In genomic region chr6:31158140-31158862, GRCh38 we compare ENCODE assay signal across 1 cellular context.
TF ChIP-seq lines count a peak whose summit lies in the region.

TSS of gene TCF19 (plus strand) at chr6:31158589. CDS start at chr6:31159470, 881 bp downstream.

TF ChIP-seq in HepG2, 621 proteins besides CTCF, POLR2A, EP300 and RAD21 (continued from another document and continues in another):
- no peak for TF ChIP-seq ZBTB40 (IDR thresholded peaks at IDR 0.05)
- TF ChIP-seq ZBTB40 (CRISPR knock-in tag; IDR thresholded peaks at IDR 0.05): no peak
- no peak for TF ChIP-seq HNF1A (IDR thresholded peaks at IDR 0.05; ENCODE audit: low read depth)
- peak; percentile 62; the same call in 1 of the 2 replicates for TF ChIP-seq HNF1A (CRISPR knock-in tag; IDR thresholded peaks at IDR 0.05; ENCODE audit: borderline replicate concordance)
- TF ChIP-seq ZNF781 (CRISPR knock-in tag; IDR thresholded peaks at IDR 0.05; ENCODE audit: borderline replicate concordance, not compliant biosample characterization): no peak
- TF ChIP-seq TBL1XR1 (IDR thresholded peaks at IDR 0.05; ENCODE audit: borderline replicate concordance, low read length, partially characterized antibody): no peak
- no peak for TF ChIP-seq POLR2AphosphoS2 (IDR thresholded peaks at IDR 0.05; ENCODE audit: low read depth, low read length)
- no peak for TF ChIP-seq ZNF30 (CRISPR knock-in tag; IDR thresholded peaks at IDR 0.05)
- TF ChIP-seq ZNF841 (CRISPR knock-in tag; IDR thresholded peaks at IDR 0.05; ENCODE audit: borderline replicate concordance): peak; percentile 28; the same call in 1 of the 2 replicates
- TF ChIP-seq ZC3H4 (CRISPR knock-in tag; IDR thresholded peaks at IDR 0.05; ENCODE audit: borderline replicate concordance): no peak
- TF ChIP-seq ZNF850 (CRISPR knock-in tag; conservative IDR thresholded peaks at IDR 0.05): no peak
- peak; percentile 73; the same call in 1 of the 2 replicates for TF ChIP-seq ZNF782 (CRISPR knock-in tag; IDR thresholded peaks at IDR 0.05; ENCODE audit: borderline replicate concordance)
- TF ChIP-seq ZNF792 (CRISPR knock-in tag; IDR thresholded peaks at IDR 0.05): no peak; the same call in 1 of the 2 replicates
- TF ChIP-seq ZBTB26 (CRISPR knock-in tag; IDR thresholded peaks at IDR 0.05; ENCODE audit: borderline replicate concordance): no peak
- TF ChIP-seq TARDBP (CRISPR knock-in tag; IDR thresholded peaks at IDR 0.05): peak; percentile 86
- TF ChIP-seq ZNF431 (CRISPR knock-in tag; IDR thresholded peaks at IDR 0.05; ENCODE audit: borderline replicate concordance, low read depth): peak; percentile 19; the same call in 1 of the 2 replicates
- no peak for TF ChIP-seq ZNF576 (CRISPR knock-in tag; IDR thresholded peaks at IDR 0.05)
- no peak for TF ChIP-seq ZNF597 (CRISPR knock-in tag; IDR thresholded peaks at IDR 0.05)
- TF ChIP-seq ZNF709 (CRISPR knock-in tag; IDR thresholded peaks at IDR 0.05): no peak
- no peak for TF ChIP-seq SRSF1 (optimal IDR thresholded peaks at IDR 0.05; ENCODE audit: low read depth, low read length)
- peak; percentile 30 for TF ChIP-seq ZNF883 (CRISPR knock-in tag; IDR thresholded peaks at IDR 0.05; ENCODE audit: not compliant biosample characterization)
- TF ChIP-seq YEATS2 (CRISPR knock-in tag; IDR thresholded peaks at IDR 0.05; ENCODE audit: borderline replicate concordance): peak; percentile 88
- TF ChIP-seq ZGPAT (CRISPR knock-in tag; IDR thresholded peaks at IDR 0.05): peak; percentile 39; the same call in 1 of the 2 replicates
- TF ChIP-seq ZBTB8A (CRISPR knock-in tag; IDR thresholded peaks at IDR 0.05; ENCODE audit: borderline replicate concordance, low read depth): no peak
- peak; percentile 99 for TF ChIP-seq E2F5 (CRISPR knock-in tag; conservative IDR thresholded peaks at IDR 0.05)
- no peak for TF ChIP-seq DNMT3B (CRISPR knock-in tag; conservative IDR thresholded peaks at IDR 0.05)
- no peak for TF ChIP-seq ZNF567 (CRISPR knock-in tag; IDR thresholded peaks at IDR 0.05; ENCODE audit: borderline replicate concordance)
- TF ChIP-seq THAP9 (CRISPR knock-in tag; IDR thresholded peaks at IDR 0.05; ENCODE audit: borderline replicate concordance): peak; percentile 27; the same call in 1 of the 2 replicates
- 0 out of 2 replicates have a peak, but pooled peaks have one; percentile 61 for TF ChIP-seq ZNF337 (CRISPR knock-in tag; IDR thresholded peaks at IDR 0.05; ENCODE audit: borderline replicate concordance, low read depth)
- TF ChIP-seq ELK4 (CRISPR knock-in tag; IDR thresholded peaks at IDR 0.05; ENCODE audit: borderline replicate concordance): no peak
- no peak for TF ChIP-seq ZNF615 (CRISPR knock-in tag; IDR thresholded peaks at IDR 0.05; ENCODE audit: borderline replicate concordance)
- no peak; the same call in 1 of the 2 replicates for TF ChIP-seq ZSCAN25 (CRISPR knock-in tag; IDR thresholded peaks at IDR 0.05)
- TF ChIP-seq ZFP62 (CRISPR knock-in tag; IDR thresholded peaks at IDR 0.05): no peak
- TF ChIP-seq MTF2 (CRISPR knock-in tag; IDR thresholded peaks at IDR 0.05; ENCODE audit: borderline replicate concordance): no peak
- no peak for TF ChIP-seq TCF12 (IDR thresholded peaks at IDR 0.05)
- no peak for TF ChIP-seq TCF12 (CRISPR knock-in tag; IDR thresholded peaks at IDR 0.05)
